In the genomic region with DNA sequence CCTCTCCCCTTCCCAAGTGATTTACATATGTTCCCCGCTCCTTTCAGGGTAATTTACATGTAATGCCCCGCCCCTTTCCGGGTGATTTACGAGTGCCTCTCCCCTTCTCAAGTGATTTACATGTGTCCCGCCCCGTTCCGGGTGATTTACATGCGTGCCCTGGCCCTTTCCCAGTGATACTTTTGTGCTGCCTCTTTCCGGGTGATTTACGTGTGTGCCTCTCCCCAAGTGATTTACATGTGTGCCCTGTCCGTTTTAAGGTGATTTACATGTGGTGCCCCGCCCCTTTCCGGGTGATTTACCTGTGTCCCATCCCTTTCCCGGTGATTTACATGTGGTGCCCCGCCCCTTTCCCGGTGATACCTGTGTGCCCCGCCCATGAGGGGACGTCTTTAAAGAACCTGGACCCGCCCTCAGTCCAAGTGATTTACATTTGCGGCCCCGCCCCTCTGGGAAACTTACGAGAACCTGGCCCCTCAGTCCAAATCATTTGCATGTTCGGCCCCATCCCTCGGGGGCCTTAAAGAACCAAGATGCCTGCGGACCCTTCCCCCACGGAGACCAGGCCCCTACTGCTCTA, we compare ENCODE assay signal across 8 cellular contexts. TPM values are rescaled to one million over a fixed set of nuclear protein-coding genes. Genes with fewer than 3 reads are reported as not detected.
DNase-seq lines count a peak whose midpoint lies in the region; ATAC-seq and TF ChIP-seq lines count a peak whose summit lies in the region.

No MANE protein-coding gene starts in this region.

- no peak for TF ChIP-seq CTCF in ascending aorta (IDR thresholded peaks at IDR 0.05)

- H3K27me3 ChIP-seq in ascending aorta: no peaks in the 10 kb centered on the region

- H3K9me3 ChIP-seq in ascending aorta: no peaks in the 10 kb centered on the region

- H3K4me1 Mint-ChIP-seq in T-helper 2 cell treated with Interferon-gamma antibody and Interleukin-4, amounts not matched to agents 5 μg/mL and 100 μg/mL, for 36 hours (ENCODE audit: low read depth): peaks cover 11% of the 10 kb centered on the region

- H3K27ac Mint-ChIP-seq in T-helper 2 cell treated with Interferon-gamma antibody and Interleukin-4, amounts not matched to agents 5 μg/mL and 100 μg/mL, for 36 hours: peak overlapping the region; percentile 93

- peaks cover 21% of the 10 kb centered on the region for H3K36me3 Mint-ChIP-seq in T-helper 2 cell treated with Interferon-gamma antibody and Interleukin-4, amounts not matched to agents 5 μg/mL and 100 μg/mL, for 36 hours (ENCODE audit: low read depth)

- H3K4me1 ChIP-seq in ascending aorta: peaks cover 14 to 20% of the 10 kb centered on the region in 2 donors

- H3K4me3 ChIP-seq in ascending aorta: peak overlapping the region; percentile 60 to 79

- H3K27ac ChIP-seq in ascending aorta: peak overlapping the region; percentile 97

- peaks cover 23 to 29% of the 10 kb centered on the region in 2 donors for H3K36me3 ChIP-seq in ascending aorta

- ATAC-seq in GM18498 (IDR thresholded peaks at IDR 0.05; ENCODE audit: unreplicated experiment) (peak; percentile 40), HG02759 (IDR thresholded peaks at IDR 0.05; ENCODE audit: unreplicated experiment) (peak; percentile 47), sciatic nerve (peak; percentile 70)

- peak overlapping the region; percentile 86 for H3K4me3 Mint-ChIP-seq in T-helper 2 cell treated with Interferon-gamma antibody and Interleukin-4, amounts not matched to agents 5 μg/mL and 100 μg/mL, for 36 hours

- peaks cover 30% of the 10 kb centered on the region for H3K27me3 Mint-ChIP-seq in T-helper 2 cell treated with Interferon-gamma antibody and Interleukin-4, amounts not matched to agents 5 μg/mL and 100 μg/mL, for 36 hours (ENCODE audit: low read depth)

- no peaks in the 10 kb centered on the region for H3K9me3 Mint-ChIP-seq in T-helper 2 cell treated with Interferon-gamma antibody and Interleukin-4, amounts not matched to agents 5 μg/mL and 100 μg/mL, for 36 hours

- intact Hi-C loops in ascending aorta (cut with DNase I) (loop anchor here (1.0 to 10.0 kb wide), 8 partner anchors 272 to 1132 kb away; a partner anchor contains a TSS), sciatic nerve (cut with DNase I) (loop anchor here (5.0 kb wide), 1 partner anchor 438 kb away; no protein-coding TSS in a partner anchor)

- peak; percentile 93 for DNase-seq in NCI-H1436 treated with DMSO at 0.1 percent for 48 hours (lab: John Stamatoyannopoulos, UW)
- DNase-seq in T-helper 2 cell treated with Interferon-gamma antibody and Interleukin-4, amounts not matched to agents 5 μg/mL and 100 μg/mL, for 36 hours (ENCODE audit: low spot score): peak; percentile 88
- peak; percentile 76 to 96 for DNase-seq in ascending aorta (ENCODE audit: low spot score in 2 of 2)
- DNase-seq in hepatic stellate cell (ENCODE audit: low spot score): peak; percentile 50
- DNase-seq in sciatic nerve (ENCODE audit: low spot score): peak; percentile 91
- no peak for DNase-seq in mesenteric fat pad (ENCODE audit: low spot score)

RNA-seq across cellular contexts. Expression of a gene that starts 0.6 kb away (rescaled TPM):
- total RNA-seq in ascending aorta: 10.1 TPM
- total RNA-seq in sciatic nerve: 6.0 TPM
- total RNA-seq in mesenteric fat pad: 8.3 TPM

RNA-seq across cellular contexts. Expression of a gene that starts 9.0 kb away (rescaled TPM):
- total RNA-seq in ascending aorta (153 TPM), sciatic nerve (52.8 TPM), mesenteric fat pad (38.1 TPM)

RNA-seq across cellular contexts. Expression of a gene that starts 15.1 kb away (rescaled TPM):
- total RNA-seq in ascending aorta: 402 TPM
- 305 TPM for total RNA-seq in sciatic nerve
- total RNA-seq in mesenteric fat pad: 141 TPM

RNA-seq across cellular contexts. Expression of a gene that starts 38.5 kb away (rescaled TPM):
- total RNA-seq in ascending aorta (not detected), sciatic nerve (1.1 TPM), mesenteric fat pad (1.7 TPM)

RNA-seq across cellular contexts. Expression of a gene that starts 48.9 kb away (rescaled TPM):
- total RNA-seq in ascending aorta (58.4 TPM), sciatic nerve (72.2 TPM), mesenteric fat pad (not detected)
